ENCODE assay signal across 8 cellular contexts in genomic region chr4:1249731-1250526, GRCh38. TPM values are rescaled to one million over a fixed set of nuclear protein-coding genes. Genes with fewer than 3 reads are reported as not detected.
DNase-seq lines count a peak whose midpoint lies in the region; ATAC-seq lines count a peak whose summit lies in the region.

No MANE protein-coding gene starts in this region.

- H3K27ac ChIP-seq in naive thymus-derived CD4-positive, alpha-beta T cell (ENCODE audit: low read depth, low read length) = peak overlapping the region; percentile 97
- peak overlapping the region; percentile 91 for H3K27ac ChIP-seq in temporal lobe (ENCODE audit: low read depth, low read length)

- peak overlapping the region; percentile 82 for H3K4me3 ChIP-seq in naive thymus-derived CD4-positive, alpha-beta T cell (ENCODE audit: low read length)

- ATAC-seq in GM19035 (IDR thresholded peaks at IDR 0.05; ENCODE audit: unreplicated experiment) (peak; percentile 4), HG03571 (IDR thresholded peaks at IDR 0.05; ENCODE audit: unreplicated experiment) (peak; percentile 15)
- ATAC-seq in naive thymus-derived CD4-positive, alpha-beta T cell = peak; percentile 10

- H3K27ac Mint-ChIP-seq in naive thymus-derived CD4-positive, alpha-beta T cell = peak overlapping the region; percentile 90 to 96 (median 94)

- H3K4me3 Mint-ChIP-seq in naive thymus-derived CD4-positive, alpha-beta T cell = peak overlapping the region; percentile 80 to 93 (median 88)

- H3K27me3 ChIP-seq in naive thymus-derived CD4-positive, alpha-beta T cell (ENCODE audit: control insufficient read depth in 2 of 2, insufficient read depth in 2 of 2, low read length in 2 of 2) = no peaks in the 10 kb centered on the region

- POLR2A ChIA-PET in naive thymus-derived CD4-positive, alpha-beta T cell (lab: Charles Lee) = interaction anchor here (0.6 to 6.0 kb wide), 20 partner anchors 8 to 1264 kb away, joined by 3 to 102 read pairs (median 6); partner anchors contain the start of genes MAEA, SPON2 and UVSSA

- no peaks in the 10 kb centered on the region for H3K9me3 ChIP-seq in naive thymus-derived CD4-positive, alpha-beta T cell (ENCODE audit: control insufficient read depth in 2 of 3, low read length in 3 of 3)

- peak; percentile 52 for DNase-seq in AG08396 (ENCODE audit: low spot score)
- peak; percentile 40 for DNase-seq in activated CD4-positive, alpha-beta T cell treated with anti-CD3 and anti-CD28 coated beads, Interleukin-2, amount 50 U/mL, for 4 hours
- peak; percentile 38 for DNase-seq in epidermal melanocyte (ENCODE audit: insufficient read length, low spot score)
- peak in 7 of 9 donors; percentile 34 to 71 (median 52) for DNase-seq in naive thymus-derived CD4-positive, alpha-beta T cell
- DNase-seq in dedifferentiated amniotic fluid mesenchymal stem cell (ENCODE audit: extremely low spot score) = no peak

- CTCF ChIA-PET in naive thymus-derived CD4-positive, alpha-beta T cell (lab: Charles Lee) = interaction anchor here (0.8 to 2.8 kb wide), 4 partner anchors 18 to 97 kb away, joined by 4 to 12 read pairs (median 8); partner anchors contain the start of gene UVSSA

- H3K27me3 Mint-ChIP-seq in naive thymus-derived CD4-positive, alpha-beta T cell = no peaks in the 10 kb centered on the region

- peaks cover 0 to 46% (median 0%) of the 10 kb centered on the region in 5 donors for H3K36me3 Mint-ChIP-seq in naive thymus-derived CD4-positive, alpha-beta T cell

- peaks cover 0 to 6% (median 0%) of the 10 kb centered on the region in 3 experiments for H3K36me3 ChIP-seq in naive thymus-derived CD4-positive, alpha-beta T cell (ENCODE audit: control insufficient read depth in 2 of 3, insufficient read depth in 3 of 3, low read length in 3 of 3)

- peaks cover 0 to 24% (median 0%) of the 10 kb centered on the region in 11 donors for H3K9me3 Mint-ChIP-seq in naive thymus-derived CD4-positive, alpha-beta T cell

- H3K4me1 Mint-ChIP-seq in naive thymus-derived CD4-positive, alpha-beta T cell = peaks cover 50 to 75% (median 67%) of the 10 kb centered on the region in 7 donors

- intact Hi-C loops in naive thymus-derived CD4-positive, alpha-beta T cell (cut with micrococcal nuclease) = loop anchor here (1.0 to 5.0 kb wide), 16 partner anchors 17 to 759 kb away; partner anchors contain the start of genes FGFRL1 (in 2 of the 2), MAEA (in 2 of the 2), GAK (in 1 of the 2) and IDUA (in 1 of the 2)

- peaks cover 53 to 61% of the 10 kb centered on the region in 2 donors for H3K4me1 ChIP-seq in naive thymus-derived CD4-positive, alpha-beta T cell (ENCODE audit: control insufficient read depth in 2 of 2, insufficient read depth in 2 of 2, low read length in 2 of 2)

RNA-seq across cellular contexts. Expression of gene CTBP1, which starts 1.0 kb away (rescaled TPM):
- total RNA-seq in naive thymus-derived CD4-positive, alpha-beta T cell = 100 to 1,000 TPM; 177 to 233 (median 200) TPM
- 10 to 100 TPM; 57.2 to 79.2 TPM for polyA plus RNA-seq in naive thymus-derived CD4-positive, alpha-beta T cell
- total RNA-seq in temporal lobe = 126 TPM

RNA-seq across cellular contexts. Expression of gene MAEA, which starts 39.8 kb away (rescaled TPM):
- 10 to 100 TPM; 56.2 to 92.2 (median 79.4) TPM for total RNA-seq in naive thymus-derived CD4-positive, alpha-beta T cell
- polyA plus RNA-seq in naive thymus-derived CD4-positive, alpha-beta T cell = 10 to 100 TPM; 45.3 to 88.5 TPM
- total RNA-seq in temporal lobe = 28.8 TPM
